In genomic region chr4:69156913-69157312, GRCh38 we compare ENCODE assay signal across 15 cellular contexts. TPM values are rescaled to one million over a fixed set of nuclear protein-coding genes. Genes with fewer than 3 reads are reported as not detected.
DNase-seq lines count a peak whose midpoint lies in the region; ATAC-seq and TF ChIP-seq lines count a peak whose summit lies in the region.
"Had no signal": no experiment of that assay in that cellular context is flagged by ENCODE, and none has a peak within 500 bp of the region (broad histone marks: within the 10 kb centered on the region; RNA-seq: fewer than 3 reads in every experiment).

No MANE protein-coding gene starts in this region.

- no peak overlapping the region for H3K27ac ChIP-seq in body of pancreas
- no peak overlapping the region for H3K27ac ChIP-seq in mesendoderm (ENCODE audit: low read depth, low read length)
- no peak overlapping the region for H3K27ac ChIP-seq in testis
- H3K27ac ChIP-seq: ascending aorta, SK-N-MC had no signal

- no peaks in the 10 kb centered on the region for H3K27me3 Mint-ChIP-seq in natural killer cell treated with Interleukin-12 subunit alpha and Interleukin-12 subunit beta and Interleukin-15 and Interleukin-18, amount 100 ng/mL, for 72 hours
- H3K27me3 Mint-ChIP-seq: stimulated activated naive CD8-positive, alpha-beta T cell treated with anti-CD3 and anti-CD28 coated beads, Interleukin-15, Interleukin-2, amounts not matched to agents 100 ng/mL and 50 ng/mL, for 24 hours had no signal

- DNase-seq in GM12865 (ENCODE audit: low read depth) (no peak), body of pancreas (peak in 3 of 4 donors; percentile 12 to 43 (median 18)), mesendoderm (peak; percentile 52), NCI-H446 (lab: John Stamatoyannopoulos, UW) (no peak), testis (no peak)
- no peak for DNase-seq in natural killer cell treated with Interleukin-12 subunit alpha and Interleukin-12 subunit beta and Interleukin-15 and Interleukin-18, amount 100 ng/mL, for 72 hours (ENCODE audit: low spot score)
- DNase-seq: foreskin melanocyte, midbrain, NCI-H2029 treated with DMSO at 0.1 percent for 48 hours, small intestine had no signal

- no peaks in the 10 kb centered on the region for H3K4me1 ChIP-seq in body of pancreas
- H3K4me1 ChIP-seq in mesendoderm (ENCODE audit: control insufficient read depth, low read depth, low read length), result no peaks in the 10 kb centered on the region
- H3K4me1 ChIP-seq in testis, result no peaks in the 10 kb centered on the region
- H3K4me1 ChIP-seq: ascending aorta had no signal

- TF ChIP-seq CTCF in GM12865 (IDR thresholded peaks at IDR 0.05; ENCODE audit: insufficient read depth, low read depth, low read length, missing control alignments) (peak; percentile 13), body of pancreas (IDR thresholded peaks at IDR 0.05) (peak in 3 of 7 experiments; percentile 10 to 19 (median 16)), testis (IDR thresholded peaks at IDR 0.05) (peak in 1 of 3 experiments; percentile 20)

- peak; percentile 68 for ATAC-seq in HG02981 (IDR thresholded peaks at IDR 0.05; ENCODE audit: unreplicated experiment)
- no peak for ATAC-seq in body of pancreas
- no peak for ATAC-seq in natural killer cell treated with Interleukin-12 subunit alpha and Interleukin-12 subunit beta and Interleukin-15 and Interleukin-18, amount 100 ng/mL, for 72 hours
- no peak for ATAC-seq in GM21381 (IDR thresholded peaks at IDR 0.05; ENCODE audit: unreplicated experiment)

- no peak overlapping the region for H3K9ac ChIP-seq in mesendoderm (ENCODE audit: low read length)

- no peaks in the 10 kb centered on the region for H3K27me3 ChIP-seq in body of pancreas
- no peaks in the 10 kb centered on the region for H3K27me3 ChIP-seq in mesendoderm (ENCODE audit: insufficient read depth, low read length, poor library complexity)
- H3K27me3 ChIP-seq in testis, result no peaks in the 10 kb centered on the region
- H3K27me3 ChIP-seq: ascending aorta had no signal

- H3K4ac ChIP-seq in mesendoderm (ENCODE audit: low read depth, low read length), result no peak overlapping the region

- no peaks in the 10 kb centered on the region for H3K79me1 ChIP-seq in mesendoderm (ENCODE audit: low read length)

- no peak overlapping the region for H4K5ac ChIP-seq in mesendoderm (ENCODE audit: low read length)

- H3K27ac Mint-ChIP-seq in natural killer cell treated with Interleukin-12 subunit alpha and Interleukin-12 subunit beta and Interleukin-15 and Interleukin-18, amount 100 ng/mL, for 72 hours, result no peak overlapping the region
- H3K27ac Mint-ChIP-seq: stimulated activated naive CD8-positive, alpha-beta T cell treated with anti-CD3 and anti-CD28 coated beads, Interleukin-15, Interleukin-2, amounts not matched to agents 100 ng/mL and 50 ng/mL, for 24 hours had no signal

- H3K56ac ChIP-seq in mesendoderm (ENCODE audit: low read length), result no peak overlapping the region

- H3K4me3 Mint-ChIP-seq in natural killer cell treated with Interleukin-12 subunit alpha and Interleukin-12 subunit beta and Interleukin-15 and Interleukin-18, amount 100 ng/mL, for 72 hours, result no peak overlapping the region
- H3K4me3 Mint-ChIP-seq: stimulated activated naive CD8-positive, alpha-beta T cell treated with anti-CD3 and anti-CD28 coated beads, Interleukin-15, Interleukin-2, amounts not matched to agents 100 ng/mL and 50 ng/mL, for 24 hours had no signal

- no peaks in the 10 kb centered on the region for H3K36me3 Mint-ChIP-seq in natural killer cell treated with Interleukin-12 subunit alpha and Interleukin-12 subunit beta and Interleukin-15 and Interleukin-18, amount 100 ng/mL, for 72 hours

- no peak for TF ChIP-seq POLR2A in body of pancreas (IDR thresholded peaks at IDR 0.05)
- TF ChIP-seq POLR2A in testis (IDR thresholded peaks at IDR 0.05), result no peak

- H3K9me3 Mint-ChIP-seq in natural killer cell treated with Interleukin-12 subunit alpha and Interleukin-12 subunit beta and Interleukin-15 and Interleukin-18, amount 100 ng/mL, for 72 hours, result no peaks in the 10 kb centered on the region
- H3K9me3 Mint-ChIP-seq: stimulated activated naive CD8-positive, alpha-beta T cell treated with anti-CD3 and anti-CD28 coated beads, Interleukin-15, Interleukin-2, amounts not matched to agents 100 ng/mL and 50 ng/mL, for 24 hours had no signal

- H2BK120ac ChIP-seq in mesendoderm (ENCODE audit: low read depth, low read length), result no peak overlapping the region

- H3K18ac ChIP-seq in mesendoderm (ENCODE audit: low read length), result no peak overlapping the region

- no peak overlapping the region for H4K8ac ChIP-seq in mesendoderm (ENCODE audit: low read depth, low read length)

- no peaks in the 10 kb centered on the region for H3K79me2 ChIP-seq in mesendoderm (ENCODE audit: control insufficient read depth, insufficient read depth, low read length)

- no peak overlapping the region for H3K4me3 ChIP-seq in GM12865 (ENCODE audit: low read depth, low read length)
- H3K4me3 ChIP-seq in body of pancreas, result no peak overlapping the region
- H3K4me3 ChIP-seq in mesendoderm (ENCODE audit: low read length), result no peak overlapping the region
- no peak overlapping the region for H3K4me3 ChIP-seq in testis
- H3K4me3 ChIP-seq: ascending aorta, SK-N-MC had no signal

- H3K9me3 ChIP-seq in body of pancreas, result no peaks in the 10 kb centered on the region
- no peaks in the 10 kb centered on the region for H3K9me3 ChIP-seq in testis
- H3K9me3 ChIP-seq: ascending aorta had no signal

- 76 to 89% methylated on average over 2 of the region's 2 CpGs for WGBS in body of pancreas, 2 donors
- no CpG with 5 or more reads among the region's 2 CpGs for WGBS in mesendoderm (ENCODE audit: extremely low coverage, insufficient coverage, low lambda C conversion rate)
- 73 to 89% methylated on average over 2 of the region's 2 CpGs for WGBS in testis, 2 donors

- H3K36me3 ChIP-seq in body of pancreas (replicated peaks in 1 of 2; ENCODE audit: insufficient read depth in 1 of 2, low read depth in 2 of 2) (no peaks in the 10 kb centered on the region), mesendoderm (ENCODE audit: control insufficient read depth, insufficient read depth, low read length) (no peaks in the 10 kb centered on the region), testis (ENCODE audit: low read depth, missing control alignments) (no peaks in the 10 kb centered on the region)
- H3K36me3 ChIP-seq: ascending aorta had no signal

- no peaks in the 10 kb centered on the region for H3K4me1 Mint-ChIP-seq in natural killer cell treated with Interleukin-12 subunit alpha and Interleukin-12 subunit beta and Interleukin-15 and Interleukin-18, amount 100 ng/mL, for 72 hours (ENCODE audit: low read depth in 2 of 2)

- H2BK5ac ChIP-seq in mesendoderm (ENCODE audit: low read length), result no peak overlapping the region

- H3K23ac ChIP-seq in mesendoderm (ENCODE audit: low read length), result no peak overlapping the region

- H2BK15ac ChIP-seq in mesendoderm (replicated peaks; ENCODE audit: low read depth), result no peak overlapping the region

- H2AK5ac ChIP-seq in mesendoderm (ENCODE audit: low read length), result no peak overlapping the region

- intact Hi-C loops in body of pancreas (cut with DNase I) (no loop called here), testis (cut with DNase I; ENCODE audit: low total_unique reads) (no loop called here)

- no peak overlapping the region for H3K4me2 ChIP-seq in mesendoderm (ENCODE audit: low read length)

RNA-seq across cellular contexts. Expression of gene UGT2B11, which starts 57.6 kb away (rescaled TPM):
- not detected for total RNA-seq in body of pancreas
- not detected for polyA plus RNA-seq in mesendoderm (2013, experiment 1 of 2)
- polyA plus RNA-seq in mesendoderm (2013, experiment 2 of 2), result not detected
- under 1 TPM in 1 of 2 donors, not detected in 1; 0.12 TPM for total RNA-seq in testis
- not detected for polyA plus RNA-seq in testis (ENCODE audit: insufficient read depth, low read depth, low replicate concordance)
- total RNA-seq in natural killer cell treated with Interleukin-12 subunit alpha and Interleukin-12 subunit beta and Interleukin-15 and Interleukin-18, amount 100 ng/mL, for 72 hours, result not detected
- total RNA-seq: ascending aorta had no signal

Comparison
In these comparisons a context has a peak if more than half of its experiments do, and no peak if none do; other contexts are left out.
1. DNase-seq: peak in body of pancreas (3 of 4) and mesendoderm (single experiment); none in GM12865 (single experiment), NCI-H446 (0 of 2), testis (single experiment) and natural killer cell treated with Interleukin-12 subunit alpha and Interleukin-12 subunit beta and Interleukin-15 and Interleukin-18, amount 100 ng/mL, for 72 hours (single experiment).